1 cellular context compared by ENCODE assay signal in genomic region chr18:74316257-74317180, GRCh38.
TF ChIP-seq lines count a peak whose summit lies in the region.

No MANE protein-coding gene starts in this region.

TF ChIP-seq in HepG2, 621 proteins besides CTCF, POLR2A, EP300 and RAD21 (continued from another document and continues in another):
- no peak for TF ChIP-seq ONECUT2 (CRISPR knock-in tag; IDR thresholded peaks at IDR 0.05)
- TF ChIP-seq TCF7L2 (IDR thresholded peaks at IDR 0.05; ENCODE audit: low read depth, low read length): no peak
- no peak for TF ChIP-seq ZNF558 (CRISPR knock-in tag; IDR thresholded peaks at IDR 0.05; ENCODE audit: borderline replicate concordance)
- no peak for TF ChIP-seq ZNF142 (CRISPR knock-in tag; IDR thresholded peaks at IDR 0.05)
- TF ChIP-seq FOXA1 (IDR thresholded peaks at IDR 0.05): peak; percentile 59
- peak; percentile 87 for TF ChIP-seq FOXA1 (CRISPR knock-in tag; IDR thresholded peaks at IDR 0.05)
- peak; percentile 40; the same call in 1 of the 2 replicates for TF ChIP-seq AHDC1 (CRISPR knock-in tag; IDR thresholded peaks at IDR 0.05; ENCODE audit: borderline replicate concordance)
- TF ChIP-seq, protein P1, sequence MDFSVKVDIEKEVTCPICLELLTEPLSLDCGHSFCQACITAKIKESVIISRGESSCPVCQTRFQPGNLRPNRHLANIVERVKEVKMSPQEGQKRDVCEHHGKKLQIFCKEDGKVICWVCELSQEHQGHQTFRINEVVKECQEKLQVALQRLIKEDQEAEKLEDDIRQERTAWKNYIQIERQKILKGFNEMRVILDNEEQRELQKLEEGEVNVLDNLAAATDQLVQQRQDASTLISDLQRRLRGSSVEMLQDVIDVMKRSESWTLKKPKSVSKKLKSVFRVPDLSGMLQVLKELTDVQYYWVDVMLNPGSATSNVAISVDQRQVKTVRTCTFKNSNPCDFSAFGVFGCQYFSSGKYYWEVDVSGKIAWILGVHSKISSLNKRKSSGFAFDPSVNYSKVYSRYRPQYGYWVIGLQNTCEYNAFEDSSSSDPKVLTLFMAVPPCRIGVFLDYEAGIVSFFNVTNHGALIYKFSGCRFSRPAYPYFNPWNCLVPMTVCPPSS (IDR thresholded peaks at IDR 0.05): no peak
- no peak for TF ChIP-seq SRSF9 (IDR thresholded peaks at IDR 0.05; ENCODE audit: borderline replicate concordance, insufficient read depth, low read depth, low read length, poor library complexity, severe bottlenecking)
- TF ChIP-seq DPF2 (CRISPR knock-in tag; IDR thresholded peaks at IDR 0.05; ENCODE audit: borderline replicate concordance, low read depth): 0 out of 2 replicates have a peak, but pooled peaks have one; percentile 56
- peak; percentile 62 for TF ChIP-seq HNF4A (CRISPR knock-in tag; IDR thresholded peaks at IDR 0.05)
- TF ChIP-seq, protein P2, sequence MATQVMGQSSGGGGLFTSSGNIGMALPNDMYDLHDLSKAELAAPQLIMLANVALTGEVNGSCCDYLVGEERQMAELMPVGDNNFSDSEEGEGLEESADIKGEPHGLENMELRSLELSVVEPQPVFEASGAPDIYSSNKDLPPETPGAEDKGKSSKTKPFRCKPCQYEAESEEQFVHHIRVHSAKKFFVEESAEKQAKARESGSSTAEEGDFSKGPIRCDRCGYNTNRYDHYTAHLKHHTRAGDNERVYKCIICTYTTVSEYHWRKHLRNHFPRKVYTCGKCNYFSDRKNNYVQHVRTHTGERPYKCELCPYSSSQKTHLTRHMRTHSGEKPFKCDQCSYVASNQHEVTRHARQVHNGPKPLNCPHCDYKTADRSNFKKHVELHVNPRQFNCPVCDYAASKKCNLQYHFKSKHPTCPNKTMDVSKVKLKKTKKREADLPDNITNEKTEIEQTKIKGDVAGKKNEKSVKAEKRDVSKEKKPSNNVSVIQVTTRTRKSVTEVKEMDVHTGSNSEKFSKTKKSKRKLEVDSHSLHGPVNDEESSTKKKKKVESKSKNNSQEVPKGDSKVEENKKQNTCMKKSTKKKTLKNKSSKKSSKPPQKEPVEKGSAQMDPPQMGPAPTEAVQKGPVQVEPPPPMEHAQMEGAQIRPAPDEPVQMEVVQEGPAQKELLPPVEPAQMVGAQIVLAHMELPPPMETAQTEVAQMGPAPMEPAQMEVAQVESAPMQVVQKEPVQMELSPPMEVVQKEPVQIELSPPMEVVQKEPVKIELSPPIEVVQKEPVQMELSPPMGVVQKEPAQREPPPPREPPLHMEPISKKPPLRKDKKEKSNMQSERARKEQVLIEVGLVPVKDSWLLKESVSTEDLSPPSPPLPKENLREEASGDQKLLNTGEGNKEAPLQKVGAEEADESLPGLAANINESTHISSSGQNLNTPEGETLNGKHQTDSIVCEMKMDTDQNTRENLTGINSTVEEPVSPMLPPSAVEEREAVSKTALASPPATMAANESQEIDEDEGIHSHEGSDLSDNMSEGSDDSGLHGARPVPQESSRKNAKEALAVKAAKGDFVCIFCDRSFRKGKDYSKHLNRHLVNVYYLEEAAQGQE (IDR thresholded peaks at IDR 0.05; ENCODE audit: borderline replicate concordance in 1 of 2, low read depth in 1 of 2, low read length in 2 of 2): no peak
- TF ChIP-seq MXD4 (CRISPR knock-in tag; IDR thresholded peaks at IDR 0.05): no peak
- no peak for TF ChIP-seq TFDP1 (CRISPR knock-in tag; IDR thresholded peaks at IDR 0.05; ENCODE audit: borderline replicate concordance)
- 0 out of 2 replicates have a peak, but pooled peaks have one; percentile 23 for TF ChIP-seq HDAC1 (CRISPR knock-in tag; IDR thresholded peaks at IDR 0.05)
- peak; percentile 78 for TF ChIP-seq MED1 (CRISPR knock-in tag; IDR thresholded peaks at IDR 0.05)
- no peak for TF ChIP-seq REPIN1 (CRISPR knock-in tag; IDR thresholded peaks at IDR 0.05; ENCODE audit: borderline replicate concordance, low read depth)
- no peak for TF ChIP-seq ZNF224 (CRISPR knock-in tag; IDR thresholded peaks at IDR 0.05)
- no peak for TF ChIP-seq BCLAF1 (IDR thresholded peaks at IDR 0.05)
- no peak for TF ChIP-seq AFF4 (CRISPR knock-in tag; IDR thresholded peaks at IDR 0.05)
- no peak for TF ChIP-seq MLLT10 (CRISPR knock-in tag; IDR thresholded peaks at IDR 0.05)
- TF ChIP-seq SRF (IDR thresholded peaks at IDR 0.05; ENCODE audit: low read depth, low read length): no peak
- TF ChIP-seq, protein P3, sequence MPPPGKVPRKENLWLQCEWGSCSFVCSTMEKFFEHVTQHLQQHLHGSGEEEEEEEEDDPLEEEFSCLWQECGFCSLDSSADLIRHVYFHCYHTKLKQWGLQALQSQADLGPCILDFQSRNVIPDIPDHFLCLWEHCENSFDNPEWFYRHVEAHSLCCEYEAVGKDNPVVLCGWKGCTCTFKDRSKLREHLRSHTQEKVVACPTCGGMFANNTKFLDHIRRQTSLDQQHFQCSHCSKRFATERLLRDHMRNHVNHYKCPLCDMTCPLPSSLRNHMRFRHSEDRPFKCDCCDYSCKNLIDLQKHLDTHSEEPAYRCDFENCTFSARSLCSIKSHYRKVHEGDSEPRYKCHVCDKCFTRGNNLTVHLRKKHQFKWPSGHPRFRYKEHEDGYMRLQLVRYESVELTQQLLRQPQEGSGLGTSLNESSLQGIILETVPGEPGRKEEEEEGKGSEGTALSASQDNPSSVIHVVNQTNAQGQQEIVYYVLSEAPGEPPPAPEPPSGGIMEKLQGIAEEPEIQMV (CRISPR knock-in tag; IDR thresholded peaks at IDR 0.05; ENCODE audit: low read depth): no peak
- TF ChIP-seq SP5 (CRISPR knock-in tag; IDR thresholded peaks at IDR 0.05; ENCODE audit: borderline replicate concordance, low read depth): no peak
- no peak for TF ChIP-seq ZNF883 (CRISPR knock-in tag; IDR thresholded peaks at IDR 0.05; ENCODE audit: not compliant biosample characterization)
- TF ChIP-seq HOXD1 (CRISPR knock-in tag; IDR thresholded peaks at IDR 0.05): no peak
